34 cellular contexts compared by ENCODE assay signal in the genomic region with DNA sequence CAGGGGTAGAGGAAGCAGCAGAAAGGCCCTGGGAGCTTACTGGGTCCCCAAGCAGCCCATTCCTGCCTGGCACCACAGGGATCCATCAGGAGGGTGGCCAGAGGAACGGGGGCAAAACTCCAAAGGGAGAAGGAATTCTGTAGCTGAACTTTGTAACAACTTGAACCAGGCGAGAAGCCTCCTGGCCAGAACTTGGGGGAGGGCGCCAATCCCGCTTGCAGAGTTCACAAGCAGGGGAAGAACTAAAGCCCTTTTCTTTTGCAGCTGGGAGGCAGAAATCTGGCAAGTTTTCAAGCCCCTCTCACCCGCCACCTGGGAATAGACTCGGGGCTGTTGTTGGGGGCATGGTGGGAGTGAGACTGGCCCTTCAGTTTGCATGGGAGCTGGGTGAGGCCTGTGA.
"Had no signal": no experiment of that assay in that cellular context is flagged by ENCODE, and none has a peak within 500 bp of the region (broad histone marks: within the 10 kb centered on the region; RNA-seq: fewer than 3 reads in every experiment).

No MANE protein-coding gene starts in this region.

- H3K4me3 ChIP-seq: ascending aorta, cardiac muscle cell had no signal

- H3K36me3 Mint-ChIP-seq: activated CD4-positive, alpha-beta memory T cell treated with anti-CD3 and anti-CD28 coated beads for 36 hours; activated naive CD4-positive, alpha-beta T cell treated with anti-CD3 and anti-CD28 coated beads, Interleukin-2, amount 10 ng/mL, durations not matched to agents 7 days and 5 days; activated naive CD4-positive, alpha-beta T cell treated with anti-CD3 and anti-CD28 coated beads, Interleukin-2, amount 50 U/mL, for 24 hours; activated naive CD8-positive, alpha-beta T cell; activated naive CD8-positive, alpha-beta T cell treated with anti-CD3 and anti-CD28 coated beads, Interleukin-2, amount 10 ng/mL, durations not matched to agents 7 days and 5 days; brain had no signal

- DNase-seq: activated B cell treated with CpG ODN at 0.5 μM for 24 hours; activated CD4-positive, alpha-beta memory T cell treated with anti-CD3 and anti-CD28 coated beads for 36 hours; activated CD4-positive, alpha-beta T cell treated with anti-CD3 and anti-CD28 coated beads for 4 hours; activated CD4-positive, alpha-beta T cell treated with anti-CD3 and anti-CD28 coated beads, Interleukin-2, amount 10 ng/mL, durations not matched to agents 24 days and 14 days; activated CD4-positive, alpha-beta T cell treated with anti-CD3 and anti-CD28 coated beads, Interleukin-2, amount 50 U/mL, for 1 hour; activated CD4-positive, alpha-beta T cell treated with anti-CD3 and anti-CD28 coated beads, Interleukin-2, amount 50 U/mL, for 4 hours; activated CD4-positive, CD25-positive, alpha-beta regulatory T cell treated with anti-CD3 and anti-CD28 coated beads, Interleukin-2, amount 50 U/mL, for 72 hours; activated CD8-positive, alpha-beta memory T cell treated with anti-CD3 and anti-CD28 coated beads, Interleukin-2, amount 50 U/mL, for 4 hours; activated CD8-positive, alpha-beta T cell treated with anti-CD3 and anti-CD28 coated beads for 36 hours; activated effector memory CD4-positive, alpha-beta T cell treated with Interleukin-2 at 50 U/mL for 16 hours; activated gamma-delta T cell; activated naive CD4-positive, alpha-beta T cell treated with anti-CD3 and anti-CD28 coated beads, Interleukin-2, amount 10 ng/mL, durations not matched to agents 7 days and 5 days; activated naive CD4-positive, alpha-beta T cell treated with Interleukin-2 at 50 U/mL for 16 hours; activated naive CD8-positive, alpha-beta T cell treated with anti-CD3 and anti-CD28 coated beads, Interleukin-2, amount 10 ng/mL, durations not matched to agents 7 days and 5 days; activated naive CD8-positive, alpha-beta T cell treated with anti-CD3 and anti-CD28 coated beads, Interleukin-2, amount 50 U/mL, for 24 hours; activated T-cell treated with anti-CD3 and anti-CD28 coated beads, Interleukin-2, amount 50 U/mL, for 24 hours; activated T-cell treated with anti-CD3 and anti-CD28 coated beads, Interleukin-2, amount 50 U/mL, for 48 hours; amygdala; anterior cingulate cortex; caudate nucleus; cerebellar nuclear complex; T-helper 1 cell; T-helper 2 cell; T-helper 9 cell had no signal

- H3K9me3 ChIP-seq: ascending aorta had no signal

- ATAC-seq: activated CD8-positive, alpha-beta T cell treated with anti-CD3 and anti-CD28 coated beads for 36 hours; activated naive CD8-positive, alpha-beta T cell treated with anti-CD3 and anti-CD28 coated beads, Interleukin-2, amount 50 U/mL, for 24 hours had no signal

- H3K27ac Mint-ChIP-seq: activated B cell treated with CpG ODN at 0.5 μM for 24 hours; activated CD4-positive, alpha-beta memory T cell treated with anti-CD3 and anti-CD28 coated beads for 36 hours; activated CD4-positive, alpha-beta T cell treated with anti-CD3 and anti-CD28 coated beads, Interleukin-2, amount 10 ng/mL, durations not matched to agents 24 days and 14 days; activated CD8-positive, alpha-beta T cell treated with anti-CD3 and anti-CD28 coated beads for 36 hours; activated naive CD4-positive, alpha-beta T cell treated with anti-CD3 and anti-CD28 coated beads, Interleukin-2, amount 10 ng/mL, durations not matched to agents 7 days and 5 days; activated naive CD4-positive, alpha-beta T cell treated with anti-CD3 and anti-CD28 coated beads, Interleukin-2, amount 50 U/mL, for 24 hours; activated naive CD8-positive, alpha-beta T cell; activated naive CD8-positive, alpha-beta T cell treated with anti-CD3 and anti-CD28 coated beads, Interleukin-2, amount 10 ng/mL, durations not matched to agents 7 days and 5 days; activated naive CD8-positive, alpha-beta T cell treated with anti-CD3 and anti-CD28 coated beads, Interleukin-2, amount 50 U/mL, for 24 hours; activated T-cell treated with anti-CD3 and anti-CD28 coated beads, Interleukin-2, amount 50 U/mL, for 24 hours; activated T-helper 2 cell treated with anti-CD3 and anti-CD28 coated beads, Interferon-gamma antibody, Interleukin-2, Interleukin-4, amounts not matched to agents 10 μg/mL and 5 μg/mL and 100 μg/mL, durations not matched to agents 14 hours and 24 hours and 36 hours; brain; T-helper 1 cell treated with Interleukin-12 subunit alpha and Interleukin-12 subunit beta and Interleukin-4 antibody, amounts not matched to agents 30 μg/mL and 1 μg/mL, for 36 hours; T-helper 2 cell treated with Interferon-gamma antibody and Interleukin-4, amounts not matched to agents 5 μg/mL and 100 μg/mL, for 36 hours had no signal

- H3K27ac ChIP-seq: ascending aorta, cardiac muscle cell, VCaP had no signal

- H3K27me3 ChIP-seq: ascending aorta, cardiac muscle cell had no signal

- H3K4me1 Mint-ChIP-seq: activated B cell treated with CpG ODN at 0.5 μM for 24 hours; activated CD4-positive, alpha-beta T cell treated with anti-CD3 and anti-CD28 coated beads, Interleukin-2, amount 10 ng/mL, durations not matched to agents 24 days and 14 days; activated naive CD4-positive, alpha-beta T cell treated with anti-CD3 and anti-CD28 coated beads, Interleukin-2, amount 10 ng/mL, durations not matched to agents 7 days and 5 days; activated naive CD4-positive, alpha-beta T cell treated with anti-CD3 and anti-CD28 coated beads, Interleukin-2, amount 50 U/mL, for 24 hours; activated naive CD8-positive, alpha-beta T cell treated with anti-CD3 and anti-CD28 coated beads, Interleukin-2, amount 10 ng/mL, durations not matched to agents 7 days and 5 days; activated naive CD8-positive, alpha-beta T cell treated with anti-CD3 and anti-CD28 coated beads, Interleukin-2, amount 50 U/mL, for 24 hours; brain; central memory CD8-positive, alpha-beta T cell had no signal

- H3K27me3 Mint-ChIP-seq: activated CD4-positive, alpha-beta T cell treated with anti-CD3 and anti-CD28 coated beads, Interleukin-2, amount 10 ng/mL, durations not matched to agents 24 days and 14 days; activated CD8-positive, alpha-beta T cell treated with anti-CD3 and anti-CD28 coated beads for 36 hours; activated naive CD8-positive, alpha-beta T cell treated with anti-CD3 and anti-CD28 coated beads, Interleukin-2, amount 50 U/mL, for 24 hours; brain; central memory CD8-positive, alpha-beta T cell had no signal

- H3K9me3 Mint-ChIP-seq: activated B cell treated with CpG ODN at 0.5 μM for 24 hours; activated CD4-positive, alpha-beta T cell treated with anti-CD3 and anti-CD28 coated beads, Interleukin-2, amount 10 ng/mL, durations not matched to agents 24 days and 14 days; activated naive CD4-positive, alpha-beta T cell treated with anti-CD3 and anti-CD28 coated beads, Interleukin-2, amount 10 ng/mL, durations not matched to agents 7 days and 5 days; activated naive CD4-positive, alpha-beta T cell treated with anti-CD3 and anti-CD28 coated beads, Interleukin-2, amount 50 U/mL, for 24 hours; activated naive CD8-positive, alpha-beta T cell treated with anti-CD3 and anti-CD28 coated beads, Interleukin-2, amount 10 ng/mL, durations not matched to agents 7 days and 5 days had no signal

- H3K4me1 ChIP-seq: ascending aorta had no signal

- H3K4me3 Mint-ChIP-seq: activated B cell treated with CpG ODN at 0.5 μM for 24 hours; activated CD4-positive, alpha-beta memory T cell treated with anti-CD3 and anti-CD28 coated beads for 36 hours; activated CD4-positive, alpha-beta T cell treated with anti-CD3 and anti-CD28 coated beads, Interleukin-2, amount 10 ng/mL, durations not matched to agents 24 days and 14 days; activated CD8-positive, alpha-beta T cell treated with anti-CD3 and anti-CD28 coated beads for 36 hours; activated naive CD4-positive, alpha-beta T cell treated with anti-CD3 and anti-CD28 coated beads, Interleukin-2, amount 10 ng/mL, durations not matched to agents 7 days and 5 days; activated naive CD4-positive, alpha-beta T cell treated with anti-CD3 and anti-CD28 coated beads, Interleukin-2, amount 50 U/mL, for 24 hours; activated naive CD8-positive, alpha-beta T cell; activated naive CD8-positive, alpha-beta T cell treated with anti-CD3 and anti-CD28 coated beads, Interleukin-2, amount 10 ng/mL, durations not matched to agents 7 days and 5 days; activated naive CD8-positive, alpha-beta T cell treated with anti-CD3 and anti-CD28 coated beads, Interleukin-2, amount 50 U/mL, for 24 hours; activated T-cell treated with anti-CD3 and anti-CD28 coated beads, Interleukin-2, amount 50 U/mL, for 24 hours; brain; central memory CD8-positive, alpha-beta T cell; T-helper 1 cell treated with Interleukin-12 subunit alpha and Interleukin-12 subunit beta and Interleukin-4 antibody, amounts not matched to agents 30 μg/mL and 1 μg/mL, for 36 hours; T-helper 2 cell treated with Interferon-gamma antibody and Interleukin-4, amounts not matched to agents 5 μg/mL and 100 μg/mL, for 36 hours had no signal

- H3K36me3 ChIP-seq: ascending aorta, cardiac muscle cell had no signal
